Comparison of ENCODE assay signal across 39 cellular contexts in genomic region chr1:153213519-153213918, GRCh38. TPM values are rescaled to one million over a fixed set of nuclear protein-coding genes. Genes with fewer than 3 reads are reported as not detected.
"Had no signal": no experiment of that assay in that cellular context is flagged by ENCODE, and none has a peak within 500 bp of the region (broad histone marks: within the 10 kb centered on the region; RNA-seq: fewer than 3 reads in every experiment).

No MANE protein-coding gene starts in this region.

- H3K9me3 ChIP-seq: MG63 had no signal

- H3K36me3 ChIP-seq: MG63 had no signal

- DNase-seq: Karpas-422, Kasumi-1, MG63, MM.1S, MV-4-11, NCI-H1048, NCI-H1092, NCI-H1092 treated with DMSO at 0.1 percent for 48 hours, NCI-H1105, NCI-H1105 treated with DMSO at 0.1 percent for 48 hours, NCI-H1417, NCI-H1417 treated with DMSO at 0.1 percent for 48 hours, NCI-H1436, NCI-H1436 treated with DMSO at 0.1 percent for 48 hours, NCI-H146, NCI-H1694, NCI-H1694 treated with DMSO at 0.1 percent for 48 hours, NCI-H187, NCI-H187 treated with DMSO at 0.1 percent for 48 hours, NCI-H1930, NCI-H2029, NCI-H2029 treated with DMSO at 0.1 percent for 48 hours, NCI-H2081, NCI-H2081 treated with DMSO at 0.1 percent for 48 hours, NCI-H2107, NCI-H2171, NCI-H2171 treated with DMSO at 0.1 percent for 48 hours, NCI-H2227 treated with DMSO at 0.1 percent for 48 hours, NCI-H226, NCI-H345, NCI-H446, NCI-H446 treated with DMSO at 0.1 percent for 48 hours, NCI-H510A, NCI-H510A treated with DMSO at 0.1 percent for 48 hours, NCI-H524 had no signal

- H3K4me3 ChIP-seq: MG63 had no signal

RNA-seq across cellular contexts. Expression of gene PRR9, which starts 3.9 kb away (rescaled TPM):
- total RNA-seq: LHCN-M2, M059J, MCF 10A, NCI-H460 had no signal

RNA-seq across cellular contexts. Expression of gene LELP1, which starts 10.3 kb away (rescaled TPM):
- total RNA-seq: LHCN-M2, M059J, MCF 10A, NCI-H460 had no signal

RNA-seq across cellular contexts. Expression of gene LORICRIN, which starts 46.0 kb away (rescaled TPM):
- total RNA-seq: LHCN-M2, M059J, MCF 10A, NCI-H460 had no signal
